In genomic region chr2:145199052-145199451, GRCh38 we compare ENCODE assay signal across 15 cellular contexts.
A peak's percentile ranks its signal among the peaks of the same experiment; 100 is the strongest.
DNase-seq lines count a peak whose midpoint lies in the region; ATAC-seq, FAIRE-seq and TF ChIP-seq lines count a peak whose summit lies in the region.
"Had no signal": no experiment of that assay in that cellular context is flagged by ENCODE, and none has a peak within 500 bp of the region (broad histone marks: within the 10 kb centered on the region; RNA-seq: fewer than 3 reads in every experiment).

No MANE protein-coding gene starts in this region.

- peak overlapping the region in 1 of 2 experiments; percentile 66 for H2BK12ac ChIP-seq in mesenchymal stem cell (ENCODE audit: low read length in 2 of 2)

- peaks cover 4% of the 10 kb centered on the region for H3K27me3 Mint-ChIP-seq in brain
- H3K27me3 Mint-ChIP-seq in immature natural killer cell (ENCODE audit: low read depth in 3 of 3): peaks cover 3 to 13% (median 4%) of the 10 kb centered on the region in 3 donors
- H3K27me3 Mint-ChIP-seq: activated naive CD8-positive, alpha-beta T cell treated with anti-CD3 and anti-CD28 coated beads, Interleukin-2, amount 50 U/mL, for 24 hours had no signal

- no peak for TF ChIP-seq RAD21 in HepG2 (CRISPR knock-in tag; IDR thresholded peaks at IDR 0.05)

- H3K18ac ChIP-seq in mesenchymal stem cell (ENCODE audit: low read depth in 1 of 2, low read length in 2 of 2): peak overlapping the region in 1 of 2 experiments; percentile 40

- TF ChIP-seq EP300 in HepG2 (IDR thresholded peaks at IDR 0.05; ENCODE audit: low read depth in 2 of 2, low read length in 2 of 2) (no peak), HepG2 (CRISPR knock-in tag; IDR thresholded peaks at IDR 0.05; ENCODE audit: borderline replicate concordance) (no peak)

- H3K79me2 ChIP-seq in HepG2 (ENCODE audit: insufficient read depth, low read length): no peaks in the 10 kb centered on the region

- H3K4me1 Mint-ChIP-seq in brain (peaks cover 42% of the 10 kb centered on the region), immature natural killer cell (no peaks in the 10 kb centered on the region)
- H3K4me1 Mint-ChIP-seq: activated naive CD8-positive, alpha-beta T cell treated with anti-CD3 and anti-CD28 coated beads, Interleukin-2, amount 50 U/mL, for 24 hours; central memory CD8-positive, alpha-beta T cell had no signal

- ATAC-seq in HG03439 (IDR thresholded peaks at IDR 0.05; ENCODE audit: unreplicated experiment) (no peak), HepG2 (no peak)
- ATAC-seq: activated naive CD8-positive, alpha-beta T cell treated with anti-CD3 and anti-CD28 coated beads, Interleukin-2, amount 50 U/mL, for 24 hours; gastroesophageal sphincter had no signal

- no peak overlapping the region for H3K14ac ChIP-seq in mesenchymal stem cell (ENCODE audit: low read length in 2 of 2)

- H3K79me1 ChIP-seq in mesenchymal stem cell (replicated peaks; ENCODE audit: low read length, poor library complexity, severe bottlenecking): peaks cover 1% of the 10 kb centered on the region

- H3K4me2 ChIP-seq in mesenchymal stem cell (ENCODE audit: low read length, poor library complexity, severe bottlenecking): no peak overlapping the region
- no peak overlapping the region for H3K4me2 ChIP-seq in HepG2 (ENCODE audit: low read depth, low read length)

- no peak overlapping the region for H2BK15ac ChIP-seq in mesenchymal stem cell (ENCODE audit: low read depth, poor library complexity, severe bottlenecking)

- no peak overlapping the region for H3K23ac ChIP-seq in mesenchymal stem cell (ENCODE audit: low read length in 2 of 2)

- no peak overlapping the region for H2BK5ac ChIP-seq in mesenchymal stem cell (ENCODE audit: low read depth, low read length, poor library complexity, severe bottlenecking)

- intact Hi-C loops in HepG2 (cut with micrococcal nuclease; ENCODE audit: unreplicated experiment): no loop called here

- H3K9me3 Mint-ChIP-seq in brain (no peaks in the 10 kb centered on the region), immature natural killer cell (no peaks in the 10 kb centered on the region)
- H3K9me3 Mint-ChIP-seq: activated naive CD8-positive, alpha-beta T cell treated with anti-CD3 and anti-CD28 coated beads, Interleukin-2, amount 50 U/mL, for 24 hours; central memory CD8-positive, alpha-beta T cell had no signal

- no peak overlapping the region for H4K91ac ChIP-seq in mesenchymal stem cell (ENCODE audit: low read length)

- H3K4me3 Mint-ChIP-seq in brain (peak overlapping the region in 2 of 5 experiments; percentile 28 to 45), immature natural killer cell (no peak overlapping the region)
- H3K4me3 Mint-ChIP-seq: activated naive CD8-positive, alpha-beta T cell treated with anti-CD3 and anti-CD28 coated beads, Interleukin-2, amount 50 U/mL, for 24 hours; central memory CD8-positive, alpha-beta T cell had no signal

- H2AK5ac ChIP-seq in mesenchymal stem cell (ENCODE audit: low read length, severe bottlenecking): no peak overlapping the region

- H3K27me3 ChIP-seq in mesenchymal stem cell (ENCODE audit: control insufficient read depth in 1 of 2, insufficient read depth in 1 of 2, low read length in 2 of 2): no peaks in the 10 kb centered on the region
- no peaks in the 10 kb centered on the region for H3K27me3 ChIP-seq in HepG2 (ENCODE audit: control insufficient read depth in 1 of 2, insufficient read depth in 2 of 2, low read length in 2 of 2)
- H3K27me3 ChIP-seq: gastroesophageal sphincter had no signal

- DNase-seq in DMS79 treated with DMSO at 0.1 percent for 48 hours (lab: John Stamatoyannopoulos, UW) (peak; percentile 40), NCI-H2107 treated with DMSO at 0.1 percent for 48 hours (lab: John Stamatoyannopoulos, UW; ENCODE audit: unreplicated experiment) (peak; percentile 78), mesenchymal stem cell (no peak), GDM1 (lab: John Stamatoyannopoulos, UW) (no peak), HepG2 (ENCODE audit: low spot score) (no peak), immature natural killer cell (no peak)
- DNase-seq: activated CD4-positive, alpha-beta T cell treated with anti-CD3 and anti-CD28 coated beads for 4 hours; activated naive CD8-positive, alpha-beta T cell treated with anti-CD3 and anti-CD28 coated beads, Interleukin-2, amount 50 U/mL, for 24 hours; AML-193; NCI-H82; T-helper 9 cell had no signal

- H3K27ac Mint-ChIP-seq in brain: peak overlapping the region in 3 of 5 experiments; percentile 40 to 81 (median 70)
- H3K27ac Mint-ChIP-seq in immature natural killer cell: no peak overlapping the region
- H3K27ac Mint-ChIP-seq: activated naive CD8-positive, alpha-beta T cell treated with anti-CD3 and anti-CD28 coated beads, Interleukin-2, amount 50 U/mL, for 24 hours had no signal

- H3K36me3 Mint-ChIP-seq in brain (no peaks in the 10 kb centered on the region), immature natural killer cell (no peaks in the 10 kb centered on the region)

- no TSS peak for BruUV-seq in HepG2 (replicated peaks; lab: Mats Ljungman, UMichigan)

- POLR2A ChIA-PET in HepG2 (lab: Yijun Ruan, JAX): no interaction called here

- H4K8ac ChIP-seq in mesenchymal stem cell (ENCODE audit: low read length): no peak overlapping the region

- H3K9ac ChIP-seq in mesenchymal stem cell (ENCODE audit: low read length) (no peak overlapping the region), HepG2 (ENCODE audit: insufficient read depth, low read depth, low read length) (no peak overlapping the region)

- CTCF ChIA-PET in HepG2 (lab: Yijun Ruan, JAX; ENCODE audit: low intra/inter-chr PET ratio, low total read pairs): no interaction called here

- no peaks in the 10 kb centered on the region for H3K36me3 ChIP-seq in mesenchymal stem cell (ENCODE audit: control insufficient read depth in 1 of 2, insufficient read depth in 2 of 2, low read depth in 1 of 2, low read length in 2 of 2)
- no peaks in the 10 kb centered on the region for H3K36me3 ChIP-seq in HepG2 (replicated peaks in 1 of 2; ENCODE audit: control insufficient read depth in 1 of 2, insufficient read depth in 2 of 2, low read length in 2 of 2)
- H3K36me3 ChIP-seq: gastroesophageal sphincter had no signal

- FAIRE-seq in HepG2 (lab: Jason Lieb, UNC): no peak

- no peaks in the 10 kb centered on the region for H3K9me3 ChIP-seq in mesenchymal stem cell (ENCODE audit: control insufficient read depth, low read length)
- H3K9me3 ChIP-seq in HepG2 (ENCODE audit: low read length): no peaks in the 10 kb centered on the region
- H3K9me3 ChIP-seq: gastroesophageal sphincter had no signal

- H3K4me1 ChIP-seq in mesenchymal stem cell (ENCODE audit: control insufficient read depth, insufficient read depth, low read depth, low read length): no peaks in the 10 kb centered on the region
- H3K4me1 ChIP-seq in HepG2 (ENCODE audit: insufficient read depth, low read length): no peaks in the 10 kb centered on the region

- no peak overlapping the region for H2AFZ ChIP-seq in mesenchymal stem cell (ENCODE audit: low read depth, low read length)
- H2AFZ ChIP-seq in HepG2 (ENCODE audit: low read length): no peak overlapping the region

- H3K4ac ChIP-seq in mesenchymal stem cell (ENCODE audit: low read depth in 1 of 2, low read length in 2 of 2): peak overlapping the region in 1 of 2 experiments; percentile 64

- no peak for TF ChIP-seq POLR2A in HepG2 (IDR thresholded peaks at IDR 0.05; ENCODE audit: insufficient read depth in 1 of 2, low read depth in 2 of 2, low read length in 2 of 2)

- WGBS in mesenchymal stem cell: 87% methylated on average over 7 of the region's 7 CpGs
- 2% methylated on average over 6 of the region's 7 CpGs for WGBS in HepG2 (ENCODE audit: low lambda C conversion rate)

- TF ChIP-seq CTCF in brain (conservative IDR thresholded peaks at IDR 0.05): no peak
- TF ChIP-seq CTCF in HepG2 (CRISPR knock-in tag; IDR thresholded peaks at IDR 0.05): no peak

- no peak overlapping the region for H2BK120ac ChIP-seq in mesenchymal stem cell (ENCODE audit: low read depth, low read length)

- H3K27ac ChIP-seq in mesenchymal stem cell (ENCODE audit: low read length, poor library complexity, severe bottlenecking) (peak overlapping the region; percentile 4), HepG2 (ENCODE audit: extremely low read length, insufficient read depth, low read length) (no peak overlapping the region)
- H3K27ac ChIP-seq: gastroesophageal sphincter had no signal

- in situ Hi-C loops in HepG2 (cut with HindIII; ENCODE audit: extremely low pct_ligation_motif_present, low pct_unique_long_range_greater_than_20kb): no loop called here

- H4K20me1 ChIP-seq in HepG2 (ENCODE audit: insufficient read depth, low read length): no peaks in the 10 kb centered on the region

- no peak overlapping the region for H3K4me3 ChIP-seq in mesenchymal stem cell (ENCODE audit: insufficient read depth in 1 of 2, low read depth in 1 of 2, low read length in 2 of 2)
- no peak overlapping the region for H3K4me3 ChIP-seq in HepG2 (replicated peaks in 1 of 3; ENCODE audit: insufficient read depth in 1 of 3, low read depth in 2 of 3, low read length in 3 of 3)
- H3K4me3 ChIP-seq: gastroesophageal sphincter had no signal

TF ChIP-seq in HepG2, 621 proteins besides CTCF, POLR2A, EP300 and RAD21 (continues in another document):
- no peak for TF ChIP-seq HNRNPH1 (optimal IDR thresholded peaks at IDR 0.05; ENCODE audit: low read depth, low read length)
- TF ChIP-seq ZFP36 (IDR thresholded peaks at IDR 0.05; ENCODE audit: borderline replicate concordance, low read depth, low read length, partially characterized antibody): no peak
- no peak for TF ChIP-seq ZNF746 (CRISPR knock-in tag; IDR thresholded peaks at IDR 0.05)
- TF ChIP-seq KDM5A (IDR thresholded peaks at IDR 0.05; ENCODE audit: borderline replicate concordance, low read length): no peak
- TF ChIP-seq ZNF350 (CRISPR knock-in tag; IDR thresholded peaks at IDR 0.05; ENCODE audit: borderline replicate concordance, low read depth): no peak
- no peak for TF ChIP-seq MED8 (CRISPR knock-in tag; IDR thresholded peaks at IDR 0.05; ENCODE audit: insufficient replicate concordance)
- TF ChIP-seq ZNF550 (CRISPR knock-in tag; IDR thresholded peaks at IDR 0.05; ENCODE audit: borderline replicate concordance): no peak
- no peak for TF ChIP-seq MTF2 (CRISPR knock-in tag; IDR thresholded peaks at IDR 0.05; ENCODE audit: borderline replicate concordance)
- TF ChIP-seq HINFP (CRISPR knock-in tag; IDR thresholded peaks at IDR 0.05; ENCODE audit: low read depth): no peak
- TF ChIP-seq ZFP82 (CRISPR knock-in tag; IDR thresholded peaks at IDR 0.05; ENCODE audit: borderline replicate concordance): no peak

Comparison
In these comparisons a context has a peak if more than half of its experiments do, and no peak if none do; other contexts are left out.
1. DNase-seq: peak in DMS79 treated with DMSO at 0.1 percent for 48 hours (single experiment) and NCI-H2107 treated with DMSO at 0.1 percent for 48 hours (single experiment); none in mesenchymal stem cell (single experiment), GDM1 (single experiment), HepG2 (single experiment) and immature natural killer cell (0 of 3).
2. H3K27ac Mint-ChIP-seq: peak in brain (3 of 5); none in immature natural killer cell (0 of 6).